In the genomic region with DNA sequence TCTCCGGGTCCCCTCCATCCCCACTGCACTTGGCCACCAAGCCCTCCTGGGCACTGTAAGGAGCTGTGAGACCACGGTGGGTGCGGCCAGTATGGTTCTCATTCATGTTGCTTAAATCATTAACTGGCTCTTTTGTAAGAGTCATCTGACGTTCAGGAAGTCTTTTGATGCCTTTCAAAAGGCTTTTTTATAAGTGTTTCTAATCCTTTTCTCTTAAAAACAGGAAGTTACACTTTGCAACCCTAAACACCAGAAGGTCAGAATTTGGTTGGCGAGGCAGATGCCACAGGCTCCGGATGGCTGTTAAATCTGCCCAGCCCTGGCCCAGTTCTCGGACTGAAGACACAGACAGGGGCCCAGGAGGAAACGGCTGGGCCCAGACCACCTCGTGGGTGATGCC, we compare ENCODE assay signal across 1 cellular context.
TF ChIP-seq lines count a peak whose summit lies in the region.

No MANE protein-coding gene starts in this region.

TF ChIP-seq in HepG2, 621 proteins besides CTCF, POLR2A, EP300 and RAD21 (continued from another document):
- no peak for TF ChIP-seq SP4 (CRISPR knock-in tag; IDR thresholded peaks at IDR 0.05)
- TF ChIP-seq, protein P1, sequence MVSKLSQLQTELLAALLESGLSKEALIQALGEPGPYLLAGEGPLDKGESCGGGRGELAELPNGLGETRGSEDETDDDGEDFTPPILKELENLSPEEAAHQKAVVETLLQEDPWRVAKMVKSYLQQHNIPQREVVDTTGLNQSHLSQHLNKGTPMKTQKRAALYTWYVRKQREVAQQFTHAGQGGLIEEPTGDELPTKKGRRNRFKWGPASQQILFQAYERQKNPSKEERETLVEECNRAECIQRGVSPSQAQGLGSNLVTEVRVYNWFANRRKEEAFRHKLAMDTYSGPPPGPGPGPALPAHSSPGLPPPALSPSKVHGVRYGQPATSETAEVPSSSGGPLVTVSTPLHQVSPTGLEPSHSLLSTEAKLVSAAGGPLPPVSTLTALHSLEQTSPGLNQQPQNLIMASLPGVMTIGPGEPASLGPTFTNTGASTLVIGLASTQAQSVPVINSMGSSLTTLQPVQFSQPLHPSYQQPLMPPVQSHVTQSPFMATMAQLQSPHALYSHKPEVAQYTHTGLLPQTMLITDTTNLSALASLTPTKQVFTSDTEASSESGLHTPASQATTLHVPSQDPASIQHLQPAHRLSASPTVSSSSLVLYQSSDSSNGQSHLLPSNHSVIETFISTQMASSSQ (IDR thresholded peaks at IDR 0.05; ENCODE audit: low read depth), result peak; percentile 56; the same call in 1 of the 2 replicates
- TF ChIP-seq, protein P1 (CRISPR knock-in tag; IDR thresholded peaks at IDR 0.05; ENCODE audit: borderline replicate concordance), result peak; percentile 43; the same call in 1 of the 2 replicates
- peak; percentile 4; the same call in 1 of the 2 replicates for TF ChIP-seq CEBPG (CRISPR knock-in tag; IDR thresholded peaks at IDR 0.05)
- no peak for TF ChIP-seq NR2F6 (IDR thresholded peaks at IDR 0.05)
- TF ChIP-seq NR2F6 (CRISPR knock-in tag; IDR thresholded peaks at IDR 0.05), result peak; percentile 17; the same call in 1 of the 2 replicates
- TF ChIP-seq RARA (CRISPR knock-in tag; IDR thresholded peaks at IDR 0.05), result peak; percentile 24; the same call in 1 of the 2 replicates
- peak; percentile 27; the same call in 1 of the 2 replicates for TF ChIP-seq TCF7 (IDR thresholded peaks at IDR 0.05; ENCODE audit: low read depth)
- no peak for TF ChIP-seq SOX13 (IDR thresholded peaks at IDR 0.05)
- TF ChIP-seq SOX13 (CRISPR knock-in tag; conservative IDR thresholded peaks at IDR 0.05 in 1 of 2, IDR thresholded peaks at IDR 0.05 in 1 of 2), result peak in 1 of 2 experiments; percentile 34; a peak in 1 of 4 replicates
- TF ChIP-seq, protein P2, sequence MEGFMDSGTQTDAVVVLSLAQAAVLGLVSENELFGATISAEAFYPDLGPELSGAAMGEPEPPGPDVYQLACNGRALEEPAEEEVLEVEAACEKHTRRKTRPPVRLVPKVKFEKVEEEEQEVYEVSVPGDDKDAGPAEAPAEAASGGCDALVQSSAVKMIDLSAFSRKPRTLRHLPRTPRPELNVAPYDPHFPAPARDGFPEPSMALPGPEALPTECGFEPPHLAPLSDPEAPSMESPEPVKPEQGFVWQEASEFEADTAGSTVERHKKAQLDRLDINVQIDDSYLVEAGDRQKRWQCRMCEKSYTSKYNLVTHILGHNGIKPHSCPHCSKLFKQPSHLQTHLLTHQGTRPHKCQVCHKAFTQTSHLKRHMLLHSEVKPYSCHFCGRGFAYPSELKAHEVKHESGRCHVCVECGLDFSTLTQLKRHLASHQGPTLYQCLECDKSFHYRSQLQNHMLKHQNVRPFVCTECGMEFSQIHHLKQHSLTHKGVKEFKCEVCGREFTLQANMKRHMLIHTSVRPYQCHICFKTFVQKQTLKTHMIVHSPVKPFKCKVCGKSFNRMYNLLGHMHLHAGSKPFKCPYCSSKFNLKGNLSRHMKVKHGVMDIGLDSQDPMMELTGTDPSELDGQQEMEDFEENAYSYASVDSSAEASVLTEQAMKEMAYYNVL (CRISPR knock-in tag; IDR thresholded peaks at IDR 0.05; ENCODE audit: borderline replicate concordance), result 0 out of 2 replicates have a peak, but pooled peaks have one; percentile 27
